ENCODE assay signal across 9 cellular contexts in genomic region chr17:65101371-65101770, GRCh38. TPM values are rescaled to one million over a fixed set of nuclear protein-coding genes. Genes with fewer than 3 reads are reported as not detected.
DNase-seq lines count a peak whose midpoint lies in the region; ATAC-seq and TF ChIP-seq lines count a peak whose summit lies in the region.
"Had no signal": no experiment of that assay in that cellular context is flagged by ENCODE, and none has a peak within 500 bp of the region (broad histone marks: within the 10 kb centered on the region; RNA-seq: fewer than 3 reads in every experiment).

No MANE protein-coding gene starts in this region.

- H3K36me3 Mint-ChIP-seq in Caco-2 (ENCODE audit: insufficient read depth, unreplicated experiment), result no peaks in the 10 kb centered on the region
- no peaks in the 10 kb centered on the region for H3K36me3 Mint-ChIP-seq in osteocyte (ENCODE audit: unreplicated experiment)

- H3K36me3 ChIP-seq in Caco-2 (ENCODE audit: control insufficient read depth, insufficient read depth, low read length) (no peaks in the 10 kb centered on the region), NT2/D1 (ENCODE audit: insufficient read depth, insufficient read length, low read length) (peaks cover 8% of the 10 kb centered on the region), duodenal mucosa (ENCODE audit: control insufficient read depth in 1 of 2, insufficient read depth in 2 of 2, low read length in 2 of 2) (no peaks in the 10 kb centered on the region)

- H3K4me1 ChIP-seq in Caco-2 (peaks cover 5% of the 10 kb centered on the region; the same call in 1 of the 2 replicates), NT2/D1 (ENCODE audit: insufficient read depth, insufficient read length) (peaks cover 3% of the 10 kb centered on the region), duodenal mucosa (ENCODE audit: control insufficient read depth in 1 of 2, insufficient read depth in 2 of 2, low read length in 2 of 2) (peaks cover 17 to 21% of the 10 kb centered on the region in 2 donors)

- H3K27ac Mint-ChIP-seq in Caco-2 (ENCODE audit: unreplicated experiment), result no peak overlapping the region
- H3K27ac Mint-ChIP-seq in osteocyte (ENCODE audit: unreplicated experiment), result no peak overlapping the region

- peak overlapping the region; percentile 75 for H3K4me3 Mint-ChIP-seq in Caco-2 (ENCODE audit: unreplicated experiment)
- peak overlapping the region; percentile 29 for H3K4me3 Mint-ChIP-seq in osteocyte (ENCODE audit: unreplicated experiment)

- ATAC-seq in HG02840 (IDR thresholded peaks at IDR 0.05; ENCODE audit: low FRiP score, unreplicated experiment), result no peak
- no peak for ATAC-seq in HG02852 (IDR thresholded peaks at IDR 0.05; ENCODE audit: unreplicated experiment)

- intact Hi-C loops in Caco-2 (cut with micrococcal nuclease; ENCODE audit: unreplicated experiment), result loop anchor here (2.0 to 5.0 kb wide), 3 partner anchors 37 to 124 kb away; no protein-coding TSS in a partner anchor

- CTCF ChIA-PET in Caco-2 (lab: Charles Lee), result interaction anchor here (0.9 to 1.5 kb wide), 6 partner anchors 12 to 182 kb away, joined by 3 to 10 read pairs (median 6); partner anchors contain the start of gene LRRC37A3

- H3K4me1 Mint-ChIP-seq in Caco-2 (ENCODE audit: low read depth, unreplicated experiment), result no peaks in the 10 kb centered on the region
- H3K4me1 Mint-ChIP-seq in osteocyte (ENCODE audit: unreplicated experiment), result peaks cover 56% of the 10 kb centered on the region

- no peaks in the 10 kb centered on the region for H3K27me3 ChIP-seq in Caco-2 (replicated peaks; ENCODE audit: control insufficient read depth, insufficient read depth, low read length)
- peaks cover 4% of the 10 kb centered on the region for H3K27me3 ChIP-seq in NT2/D1 (ENCODE audit: insufficient read depth, insufficient read length)
- H3K27me3 ChIP-seq in duodenal mucosa (ENCODE audit: control insufficient read depth in 1 of 2, insufficient read depth in 2 of 2, low read length in 2 of 2), result no peaks in the 10 kb centered on the region

- H3K4me3 ChIP-seq in Caco-2 (ENCODE audit: low read depth, low read length) (peak overlapping the region; percentile 54), NT2/D1 (ENCODE audit: insufficient read length, low read depth) (peak overlapping the region; percentile 65), duodenal mucosa (ENCODE audit: low read depth in 1 of 2, low read length in 2 of 2) (peak overlapping the region; percentile 73 to 74)

- H3K9me3 Mint-ChIP-seq in Caco-2 (ENCODE audit: unreplicated experiment) (no peaks in the 10 kb centered on the region), osteocyte (ENCODE audit: unreplicated experiment) (no peaks in the 10 kb centered on the region)

- POLR2A ChIA-PET in Caco-2 (lab: Charles Lee), result no interaction called here

- TSS peak; percentile 41 for BruUV-seq in Caco-2 (replicated peaks; lab: Mats Ljungman, UMichigan)

- H3K9ac ChIP-seq in NT2/D1 (ENCODE audit: insufficient read length, low read depth) (peak overlapping the region; percentile 82), duodenal mucosa (ENCODE audit: low read depth in 1 of 2, low read length in 2 of 2) (peak overlapping the region; percentile 61 to 67)

- no peak overlapping the region for H3K27ac ChIP-seq in duodenal mucosa (ENCODE audit: low read depth, low read length)

- H3K27me3 Mint-ChIP-seq in Caco-2 (ENCODE audit: insufficient read depth, unreplicated experiment) (no peaks in the 10 kb centered on the region), osteocyte (ENCODE audit: unreplicated experiment) (no peaks in the 10 kb centered on the region)

- no peak for DNase-seq in Caco-2
- no peak for DNase-seq in NT2/D1 (ENCODE audit: low read depth, low spot score)
- no peak for DNase-seq in osteocyte (ENCODE audit: extremely low spot score, unreplicated experiment)
- DNase-seq in NK-92 treated with Interleukin-12 subunit alpha and Interleukin-12 subunit beta, amount 100 ng/mL, for 24 hours (lab: John Stamatoyannopoulos, UW), result no peak
- no peak for DNase-seq in mucosa of gallbladder (ENCODE audit: low spot score)
- DNase-seq: DMS79 treated with DMSO at 0.1 percent for 48 hours had no signal

- no peaks in the 10 kb centered on the region for H3K9me3 ChIP-seq in Caco-2
- H3K9me3 ChIP-seq in NT2/D1 (ENCODE audit: insufficient read depth, low read length), result no peaks in the 10 kb centered on the region
- no peaks in the 10 kb centered on the region for H3K9me3 ChIP-seq in duodenal mucosa (ENCODE audit: control insufficient read depth in 1 of 2, low read length in 2 of 2)

- TF ChIP-seq CTCF in Caco-2 (IDR thresholded peaks at IDR 0.05; ENCODE audit: insufficient read depth in 1 of 2, low read depth in 1 of 2, low read length in 1 of 2, severe bottlenecking in 1 of 2, unreplicated experiment in 1 of 2) (no peak), osteocyte (IDR thresholded peaks at IDR 0.05) (no peak)

RNA-seq across cellular contexts. Expression of gene RGS9, which starts 35.8 kb away (rescaled TPM):
- total RNA-seq in Caco-2 (2022) (5.5 and 6.3 TPM in 2 replicates), osteocyte (4.0 and 6.5 TPM in 2 replicates), mucosa of gallbladder (8.8 TPM)

RNA-seq across cellular contexts. Expression of gene GNA13, which starts 44.8 kb away (rescaled TPM):
- total RNA-seq in Caco-2 (2022) (38.0 and 39.1 TPM in 2 replicates), osteocyte (54.7 and 55.9 TPM in 2 replicates), mucosa of gallbladder (38.3 TPM)
